ENCODE assay signal across 10 cellular contexts in genomic region chr1:225603538-225604354, GRCh38. TPM values are rescaled to one million over a fixed set of nuclear protein-coding genes. Genes with fewer than 3 reads are reported as not detected.
A peak's percentile ranks its signal among the peaks of the same experiment; 100 is the strongest.
DNase-seq lines count a peak whose midpoint lies in the region; ATAC-seq and TF ChIP-seq lines count a peak whose summit lies in the region.
"Had no signal": no experiment of that assay in that cellular context is flagged by ENCODE, and none has a peak within 500 bp of the region (broad histone marks: within the 10 kb centered on the region; RNA-seq: fewer than 3 reads in every experiment).

No MANE protein-coding gene starts in this region.

- H3K9me3 Mint-ChIP-seq in effector memory CD8-positive, alpha-beta T cell, result peaks cover 0 to 3% of the 10 kb centered on the region in 2 donors
- peaks cover 3% of the 10 kb centered on the region for H3K9me3 Mint-ChIP-seq in activated CD8-positive, alpha-beta T cell treated with anti-CD3 and anti-CD28 coated beads for 36 hours

- no peak for TF ChIP-seq CTCF in cardiac muscle cell (IDR thresholded peaks at IDR 0.05; ENCODE audit: low read depth, low read length)
- no peak for TF ChIP-seq CTCF in body of pancreas (IDR thresholded peaks at IDR 0.05)
- no peak for TF ChIP-seq CTCF in activated CD8-positive, alpha-beta T cell treated with anti-CD3 and anti-CD28 coated beads for 36 hours (IDR thresholded peaks at IDR 0.05)

- intact Hi-C loops in Right ventricle myocardium inferior (cut with DNase I), result no loop called here
- intact Hi-C loops in body of pancreas (cut with DNase I), result no loop called here
- intact Hi-C loops in activated CD8-positive, alpha-beta T cell treated with anti-CD3 and anti-CD28 coated beads for 36 hours (cut with micrococcal nuclease), result no loop called here

- H3K4me1 ChIP-seq in cardiac muscle cell (ENCODE audit: low read depth) (peaks cover 39% of the 10 kb centered on the region), body of pancreas (peaks cover 56% of the 10 kb centered on the region)

- CTCF ChIA-PET in activated CD8-positive, alpha-beta T cell treated with anti-CD3 and anti-CD28 coated beads for 36 hours (lab: Charles Lee), result interaction anchor here (0.6 to 2.2 kb wide), 3 partner anchors 16 to 129 kb away, joined by 3 to 6 read pairs (median 3); no protein-coding TSS in a partner anchor

- peak overlapping the region; percentile 80 for H3K27ac ChIP-seq in cardiac muscle cell
- H3K27ac ChIP-seq in body of pancreas, result peak overlapping the region in 3 of 4 donors; percentile 22 to 72 (median 61)

- POLR2A ChIA-PET in activated CD8-positive, alpha-beta T cell treated with anti-CD3 and anti-CD28 coated beads for 36 hours (lab: Charles Lee), result interaction anchor here (0.6 to 0.7 kb wide), 2 partner anchors 29 to 342 kb away, joined by 3 to 4 read pairs; no protein-coding TSS in a partner anchor

- TF ChIP-seq POLR2A in body of pancreas (IDR thresholded peaks at IDR 0.05), result no peak

- ATAC-seq in Right ventricle myocardium inferior, result no peak
- peak; percentile 58 for ATAC-seq in body of pancreas
- ATAC-seq in effector memory CD8-positive, alpha-beta T cell (replicated peaks), result no peak
- ATAC-seq in activated CD8-positive, alpha-beta T cell treated with anti-CD3 and anti-CD28 coated beads for 36 hours, result no peak

- no peaks in the 10 kb centered on the region for H3K36me3 Mint-ChIP-seq in effector memory CD8-positive, alpha-beta T cell (ENCODE audit: insufficient read depth)
- H3K36me3 Mint-ChIP-seq in activated CD8-positive, alpha-beta T cell treated with anti-CD3 and anti-CD28 coated beads for 36 hours (ENCODE audit: low read depth), result peaks cover 1% of the 10 kb centered on the region

- H3K27me3 ChIP-seq in cardiac muscle cell, result no peaks in the 10 kb centered on the region
- no peaks in the 10 kb centered on the region for H3K27me3 ChIP-seq in body of pancreas

- peaks cover 6 to 10% of the 10 kb centered on the region in 2 donors for H3K27me3 Mint-ChIP-seq in effector memory CD8-positive, alpha-beta T cell
- no peaks in the 10 kb centered on the region for H3K27me3 Mint-ChIP-seq in activated CD8-positive, alpha-beta T cell treated with anti-CD3 and anti-CD28 coated beads for 36 hours
- H3K27me3 Mint-ChIP-seq: B cell had no signal

- H3K4me3 Mint-ChIP-seq in effector memory CD8-positive, alpha-beta T cell, result no peak overlapping the region
- H3K4me3 Mint-ChIP-seq in activated CD8-positive, alpha-beta T cell treated with anti-CD3 and anti-CD28 coated beads for 36 hours, result no peak overlapping the region
- H3K4me3 Mint-ChIP-seq: B cell had no signal

- H3K4me1 Mint-ChIP-seq in effector memory CD8-positive, alpha-beta T cell (ENCODE audit: low read depth in 2 of 2), result no peaks in the 10 kb centered on the region
- no peaks in the 10 kb centered on the region for H3K4me1 Mint-ChIP-seq in activated CD8-positive, alpha-beta T cell treated with anti-CD3 and anti-CD28 coated beads for 36 hours (ENCODE audit: low read depth)
- H3K4me1 Mint-ChIP-seq: B cell had no signal

- no peak overlapping the region for H3K27ac Mint-ChIP-seq in effector memory CD8-positive, alpha-beta T cell
- no peak overlapping the region for H3K27ac Mint-ChIP-seq in activated CD8-positive, alpha-beta T cell treated with anti-CD3 and anti-CD28 coated beads for 36 hours
- H3K27ac Mint-ChIP-seq: B cell had no signal

- no peaks in the 10 kb centered on the region for H3K9me3 ChIP-seq in cardiac muscle cell (ENCODE audit: low read depth)
- H3K9me3 ChIP-seq in body of pancreas, result no peaks in the 10 kb centered on the region

- H3K36me3 ChIP-seq in cardiac muscle cell (no peaks in the 10 kb centered on the region), body of pancreas (replicated peaks in 1 of 2; ENCODE audit: insufficient read depth in 1 of 2, low read depth in 2 of 2) (no peaks in the 10 kb centered on the region)

- DNase-seq in cardiac muscle cell (ENCODE audit: low read depth in 1 of 2, low spot score in 1 of 2) (peak in 1 of 2 donors; percentile 72), Right ventricle myocardium inferior (ENCODE audit: missing footprints) (no peak), body of pancreas (peak in 1 of 4 donors; percentile 16), iris pigment epithelial cell (ENCODE audit: low read depth) (peak; percentile 86), activated gamma-delta T cell (lab: John Stamatoyannopoulos, UW) (no peak), occipital lobe (lab: John Stamatoyannopoulos, UW) (no peak)
- no peak for DNase-seq in effector memory CD8-positive, alpha-beta T cell
- no peak for DNase-seq in activated CD8-positive, alpha-beta T cell treated with anti-CD3 and anti-CD28 coated beads for 36 hours
- DNase-seq: KBM-7 had no signal

- H3K4me3 ChIP-seq in cardiac muscle cell, result no peak overlapping the region
- no peak overlapping the region for H3K4me3 ChIP-seq in body of pancreas

RNA-seq across cellular contexts. Expression of gene ENAH, which starts 49.2 kb away (rescaled TPM):
- total RNA-seq in cardiac muscle cell (50.8 and 124 TPM in 2 replicates), Right ventricle myocardium inferior (80.0 TPM), body of pancreas (10 to 100 TPM; 21.1 to 28.8 TPM), occipital lobe (73.5 TPM)
- 46.4 and 66.6 TPM in 2 replicates for polyA plus RNA-seq in cardiac muscle cell
- total RNA-seq in activated CD8-positive, alpha-beta T cell treated with anti-CD3 and anti-CD28 coated beads for 36 hours, result under 1 TPM; 0.51 to 0.65 TPM

Comparison
In these comparisons a context has a peak if more than half of its experiments do, and no peak if none do; other contexts are left out.
1. RNA of gene ENAH, which starts 49.2 kb away (total RNA-seq): 50.8 to 124 TPM in cardiac muscle cell, 80.0 TPM in Right ventricle myocardium inferior (single experiment), 73.5 TPM in occipital lobe (single experiment) and 21.1 to 28.8 TPM in body of pancreas; 0.51 to 0.65 TPM in activated CD8-positive, alpha-beta T cell treated with anti-CD3 and anti-CD28 coated beads for 36 hours; every median in the first group is over 10 times any median in the second.